In the genomic region with DNA sequence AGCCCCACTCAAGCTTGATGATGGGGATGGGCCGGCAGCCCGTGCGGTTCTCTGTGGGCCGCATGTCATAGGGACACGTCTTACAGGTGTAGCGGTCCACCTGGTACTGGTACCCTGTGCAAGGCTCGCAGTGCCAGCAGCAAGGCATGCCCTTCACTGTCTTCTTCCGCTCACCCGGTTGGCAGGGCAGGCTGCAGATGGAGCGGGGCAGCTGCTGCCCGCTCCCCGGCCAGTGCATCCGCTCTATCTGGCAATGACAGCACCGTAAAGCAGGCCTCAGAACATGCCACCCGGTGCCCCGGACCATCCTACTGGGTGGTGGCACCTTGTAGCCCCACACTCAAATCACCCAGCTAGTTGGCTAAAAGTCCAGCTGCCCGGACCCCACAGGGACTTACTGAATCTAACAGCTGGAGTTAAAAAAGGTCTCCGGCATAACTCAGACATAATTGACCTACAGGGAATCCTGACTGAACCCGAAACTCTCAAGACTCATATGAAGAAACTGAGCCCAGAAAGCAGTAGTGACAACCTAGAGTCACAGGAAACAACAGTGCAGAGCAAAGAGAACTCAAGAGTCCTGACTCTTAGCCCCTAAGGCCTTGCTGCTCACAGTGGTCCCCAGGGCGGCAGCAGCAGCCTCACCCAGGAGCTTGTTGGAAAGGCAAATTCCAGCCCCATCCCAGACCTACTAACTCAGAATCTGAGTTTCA, we compare ENCODE assay signal across 16 cellular contexts.
"Had no signal": no experiment of that assay in that cellular context is flagged by ENCODE, and none has a peak within 500 bp of the region (broad histone marks: within the 10 kb centered on the region; RNA-seq: fewer than 3 reads in every experiment).

No MANE protein-coding gene starts in this region.

- H3K27ac Mint-ChIP-seq: activated B cell treated with CpG ODN at 0.5 μM for 24 hours; activated CD4-positive, alpha-beta T cell treated with anti-CD3 and anti-CD28 coated beads, Interleukin-2, amount 10 ng/mL, durations not matched to agents 7 days and 5 days; activated naive CD8-positive, alpha-beta T cell treated with anti-CD3 and anti-CD28 coated beads for 36 hours; T-helper 17 cell had no signal

- H3K4me1 ChIP-seq: lower lobe of right lung, transverse colon had no signal

- H3K4me3 ChIP-seq: lower lobe of right lung, transverse colon had no signal

- H3K4me1 Mint-ChIP-seq: activated CD4-positive, alpha-beta T cell treated with anti-CD3 and anti-CD28 coated beads, Interleukin-2, amount 10 ng/mL, durations not matched to agents 7 days and 5 days; activated naive CD8-positive, alpha-beta T cell treated with anti-CD3 and anti-CD28 coated beads for 36 hours had no signal

- H3K27me3 Mint-ChIP-seq: activated CD4-positive, alpha-beta T cell treated with anti-CD3 and anti-CD28 coated beads, Interleukin-2, amount 10 ng/mL, durations not matched to agents 7 days and 5 days; activated naive CD8-positive, alpha-beta T cell treated with anti-CD3 and anti-CD28 coated beads for 36 hours had no signal

- H3K27me3 ChIP-seq: brain microvascular endothelial cell, transverse colon had no signal

- H3K36me3 ChIP-seq: brain microvascular endothelial cell, lower lobe of right lung, neutrophil, transverse colon had no signal

- H3K27ac ChIP-seq: brain microvascular endothelial cell, lower lobe of right lung, neutrophil, transverse colon had no signal

- H3K9me3 Mint-ChIP-seq: activated B cell treated with CpG ODN at 0.5 μM for 24 hours; activated CD4-positive, alpha-beta T cell treated with anti-CD3 and anti-CD28 coated beads, Interleukin-2, amount 10 ng/mL, durations not matched to agents 7 days and 5 days; activated naive CD8-positive, alpha-beta T cell treated with anti-CD3 and anti-CD28 coated beads for 36 hours had no signal

- H3K4me3 Mint-ChIP-seq: activated B cell treated with CpG ODN at 0.5 μM for 24 hours; activated CD4-positive, alpha-beta T cell treated with anti-CD3 and anti-CD28 coated beads, Interleukin-2, amount 10 ng/mL, durations not matched to agents 7 days and 5 days; activated naive CD8-positive, alpha-beta T cell treated with anti-CD3 and anti-CD28 coated beads for 36 hours; T-helper 17 cell had no signal

- ATAC-seq: lower lobe of right lung, T-helper 17 cell had no signal

- FAIRE-seq: small intestine, TTC549 had no signal

- DNase-seq: activated B cell treated with CpG ODN at 0.5 μM for 24 hours; activated CD4-positive, alpha-beta T cell treated with anti-CD3 and anti-CD28 coated beads, Interleukin-2, amount 10 ng/mL, durations not matched to agents 7 days and 5 days; activated effector memory CD4-positive, alpha-beta T cell treated with anti-CD3 and anti-CD28 coated beads, Interleukin-2, amount 50 U/mL, for 16 hours; activated naive CD8-positive, alpha-beta T cell treated with anti-CD3 and anti-CD28 coated beads for 36 hours; activated T-cell treated with anti-CD3 and anti-CD28 coated beads, Interleukin-2, amount 50 U/mL, for 1 hour; brain microvascular endothelial cell; cerebellar nuclear complex; glutamatergic neuron; lower lobe of right lung; midbrain; posterior cingulate gyrus; small intestine; T-helper 17 cell; transverse colon had no signal

- H3K9me3 ChIP-seq: lower lobe of right lung, neutrophil, transverse colon had no signal
